ENCODE assay signal across 1 cellular context in the genomic region with DNA sequence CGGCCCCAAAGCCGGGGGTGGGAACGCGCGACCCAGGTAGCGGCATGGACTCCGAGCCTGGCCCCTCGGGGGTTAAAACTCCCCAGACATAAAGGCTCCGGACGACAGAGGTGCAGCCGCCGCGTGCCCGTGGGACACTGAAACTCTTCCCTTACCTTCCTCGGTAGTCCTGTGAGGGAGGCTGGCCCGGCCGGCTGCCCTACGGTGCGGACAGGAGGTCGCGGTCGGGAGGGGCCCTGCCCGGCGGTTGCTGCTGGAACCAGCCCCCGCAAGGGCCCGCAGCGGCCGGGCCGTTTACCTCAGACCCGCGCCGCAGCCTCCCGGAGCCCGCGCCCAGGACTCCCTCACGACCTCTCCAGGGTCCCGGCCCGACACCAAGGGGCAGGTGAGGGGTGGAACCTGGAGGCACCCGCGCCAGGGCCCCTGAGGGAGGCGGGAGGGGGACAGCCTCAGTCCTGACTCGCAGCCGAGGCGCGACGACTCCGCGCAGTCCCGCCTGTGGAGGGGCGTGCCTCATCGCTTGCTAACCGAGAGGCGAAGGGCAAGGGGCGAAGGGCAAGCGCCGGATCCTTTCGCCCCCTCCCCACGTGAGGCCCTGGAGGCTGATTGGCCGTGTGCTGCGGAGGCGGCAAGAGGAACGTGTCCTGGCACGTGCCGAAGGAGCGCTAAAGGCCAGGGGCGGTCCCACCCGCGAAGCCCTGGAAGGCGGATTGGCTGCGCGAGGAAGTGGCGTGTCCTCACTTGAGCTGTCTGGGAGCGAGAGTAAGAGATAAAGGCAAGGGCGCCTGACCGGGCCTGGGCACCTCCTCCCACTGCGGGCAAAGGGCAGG.
TF ChIP-seq lines count a peak whose summit lies in the region.

Gene UPB1, plus strand, starts transcription at position 798 of the 830 bp plus-strand sequence. CDS start 72 bp downstream, outside the sequence.

TF ChIP-seq in HepG2, 621 proteins besides CTCF, POLR2A, EP300 and RAD21 (continued from another document):
- TF ChIP-seq ZHX1 (CRISPR knock-in tag; IDR thresholded peaks at IDR 0.05; ENCODE audit: low read depth), result peak; percentile 68; the same call in 1 of the 2 replicates
- TF ChIP-seq SRSF1 (optimal IDR thresholded peaks at IDR 0.05; ENCODE audit: low read depth, low read length), result peak; percentile 49
- no peak for TF ChIP-seq ZNF644 (CRISPR knock-in tag; IDR thresholded peaks at IDR 0.05; ENCODE audit: low read depth)
- peak; percentile 64; the same call in 1 of the 2 replicates for TF ChIP-seq POGZ (CRISPR knock-in tag; IDR thresholded peaks at IDR 0.05)
- TF ChIP-seq HES4 (CRISPR knock-in tag; IDR thresholded peaks at IDR 0.05; ENCODE audit: borderline replicate concordance), result 0 out of 2 replicates have a peak, but pooled peaks have one; percentile 44
- peak; percentile 84 for TF ChIP-seq ZNF652 (CRISPR knock-in tag; IDR thresholded peaks at IDR 0.05; ENCODE audit: borderline replicate concordance, low read depth)
- TF ChIP-seq CEBPZ (IDR thresholded peaks at IDR 0.05; ENCODE audit: low read length), result no peak
- TF ChIP-seq NFYB (CRISPR knock-in tag; IDR thresholded peaks at IDR 0.05), result no peak
- peak; percentile 66; the same call in 1 of the 2 replicates for TF ChIP-seq ZNF225 (CRISPR knock-in tag; IDR thresholded peaks at IDR 0.05)
- no peak for TF ChIP-seq ARNT (IDR thresholded peaks at IDR 0.05)
- 0 out of 2 replicates have a peak, but pooled peaks have one; percentile 15 for TF ChIP-seq ZNF224 (CRISPR knock-in tag; IDR thresholded peaks at IDR 0.05)
- TF ChIP-seq, protein P1, sequence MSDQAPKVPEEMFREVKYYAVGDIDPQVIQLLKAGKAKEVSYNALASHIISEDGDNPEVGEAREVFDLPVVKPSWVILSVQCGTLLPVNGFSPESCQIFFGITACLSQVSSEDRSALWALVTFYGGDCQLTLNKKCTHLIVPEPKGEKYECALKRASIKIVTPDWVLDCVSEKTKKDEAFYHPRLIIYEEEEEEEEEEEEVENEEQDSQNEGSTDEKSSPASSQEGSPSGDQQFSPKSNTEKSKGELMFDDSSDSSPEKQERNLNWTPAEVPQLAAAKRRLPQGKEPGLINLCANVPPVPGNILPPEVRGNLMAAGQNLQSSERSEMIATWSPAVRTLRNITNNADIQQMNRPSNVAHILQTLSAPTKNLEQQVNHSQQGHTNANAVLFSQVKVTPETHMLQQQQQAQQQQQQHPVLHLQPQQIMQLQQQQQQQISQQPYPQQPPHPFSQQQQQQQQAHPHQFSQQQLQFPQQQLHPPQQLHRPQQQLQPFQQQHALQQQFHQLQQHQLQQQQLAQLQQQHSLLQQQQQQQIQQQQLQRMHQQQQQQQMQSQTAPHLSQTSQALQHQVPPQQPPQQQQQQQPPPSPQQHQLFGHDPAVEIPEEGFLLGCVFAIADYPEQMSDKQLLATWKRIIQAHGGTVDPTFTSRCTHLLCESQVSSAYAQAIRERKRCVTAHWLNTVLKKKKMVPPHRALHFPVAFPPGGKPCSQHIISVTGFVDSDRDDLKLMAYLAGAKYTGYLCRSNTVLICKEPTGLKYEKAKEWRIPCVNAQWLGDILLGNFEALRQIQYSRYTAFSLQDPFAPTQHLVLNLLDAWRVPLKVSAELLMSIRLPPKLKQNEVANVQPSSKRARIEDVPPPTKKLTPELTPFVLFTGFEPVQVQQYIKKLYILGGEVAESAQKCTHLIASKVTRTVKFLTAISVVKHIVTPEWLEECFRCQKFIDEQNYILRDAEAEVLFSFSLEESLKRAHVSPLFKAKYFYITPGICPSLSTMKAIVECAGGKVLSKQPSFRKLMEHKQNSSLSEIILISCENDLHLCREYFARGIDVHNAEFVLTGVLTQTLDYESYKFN (CRISPR knock-in tag; conservative IDR thresholded peaks at IDR 0.05), result 0 out of 2 replicates have a peak, but pooled peaks have one; percentile 41
- peak; percentile 35; the same call in 1 of the 2 replicates for TF ChIP-seq SP4 (CRISPR knock-in tag; IDR thresholded peaks at IDR 0.05)
- TF ChIP-seq, protein P2, sequence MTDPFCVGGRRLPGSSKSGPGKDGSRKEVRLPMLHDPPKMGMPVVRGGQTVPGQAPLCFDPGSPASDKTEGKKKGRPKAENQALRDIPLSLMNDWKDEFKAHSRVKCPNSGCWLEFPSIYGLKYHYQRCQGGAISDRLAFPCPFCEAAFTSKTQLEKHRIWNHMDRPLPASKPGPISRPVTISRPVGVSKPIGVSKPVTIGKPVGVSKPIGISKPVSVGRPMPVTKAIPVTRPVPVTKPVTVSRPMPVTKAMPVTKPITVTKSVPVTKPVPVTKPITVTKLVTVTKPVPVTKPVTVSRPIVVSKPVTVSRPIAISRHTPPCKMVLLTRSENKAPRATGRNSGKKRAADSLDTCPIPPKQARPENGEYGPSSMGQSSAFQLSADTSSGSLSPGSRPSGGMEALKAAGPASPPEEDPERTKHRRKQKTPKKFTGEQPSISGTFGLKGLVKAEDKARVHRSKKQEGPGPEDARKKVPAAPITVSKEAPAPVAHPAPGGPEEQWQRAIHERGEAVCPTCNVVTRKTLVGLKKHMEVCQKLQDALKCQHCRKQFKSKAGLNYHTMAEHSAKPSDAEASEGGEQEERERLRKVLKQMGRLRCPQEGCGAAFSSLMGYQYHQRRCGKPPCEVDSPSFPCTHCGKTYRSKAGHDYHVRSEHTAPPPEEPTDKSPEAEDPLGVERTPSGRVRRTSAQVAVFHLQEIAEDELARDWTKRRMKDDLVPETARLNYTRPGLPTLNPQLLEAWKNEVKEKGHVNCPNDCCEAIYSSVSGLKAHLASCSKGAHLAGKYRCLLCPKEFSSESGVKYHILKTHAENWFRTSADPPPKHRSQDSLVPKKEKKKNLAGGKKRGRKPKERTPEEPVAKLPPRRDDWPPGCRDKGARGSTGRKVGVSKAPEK (CRISPR knock-in tag; IDR thresholded peaks at IDR 0.05; ENCODE audit: borderline replicate concordance), result peak; percentile 34; the same call in 1 of the 2 replicates
- peak; percentile 64 for TF ChIP-seq HNF4A (CRISPR knock-in tag; IDR thresholded peaks at IDR 0.05)
- peak; percentile 41; the same call in 1 of the 2 replicates for TF ChIP-seq RXRA (CRISPR knock-in tag; IDR thresholded peaks at IDR 0.05)
